Comparison of ENCODE assay signal across 20 cellular contexts in genomic region chr3:51778554-51778953, GRCh38. TPM values are rescaled to one million over a fixed set of nuclear protein-coding genes. Genes with fewer than 3 reads are reported as not detected.
"Had no signal": no experiment of that assay in that cellular context is flagged by ENCODE, and none has a peak within 500 bp of the region (broad histone marks: within the 10 kb centered on the region; RNA-seq: fewer than 3 reads in every experiment).

No MANE protein-coding gene starts in this region.

- H3K9ac ChIP-seq: KMS-11, SK-N-SH had no signal

- H3K4me1 ChIP-seq: SJSA1 had no signal

- ATAC-seq: Panc1 had no signal

- DNase-seq: Karpas-422, MM.1S, MV-4-11, NCI-H1417 treated with DMSO at 0.1 percent for 48 hours, NCI-H1436 treated with DMSO at 0.1 percent for 48 hours, NCI-H187 treated with DMSO at 0.1 percent for 48 hours, NCI-H2227 treated with DMSO at 0.1 percent for 48 hours, NCI-H526 treated with DMSO at 0.1 percent for 48 hours, NCI-H774, RPMI8226 had no signal

- H3K4me3 ChIP-seq: PC-9, SJSA1 had no signal

- H3K36me3 ChIP-seq: SJSA1 had no signal

- H3K9me3 ChIP-seq: SJSA1, SK-N-SH had no signal

- H2AFZ ChIP-seq: PC-9 had no signal

- H3K4me2 ChIP-seq: KMS-11, PC-9, SK-N-SH had no signal

- H3K27ac ChIP-seq: KMS-11, PC-9, SJSA1 had no signal

RNA-seq across cellular contexts. Expression of gene IQCF6, which starts 0.5 kb away (rescaled TPM):
- total RNA-seq: LHCN-M2, MCF 10A, NCI-H460, OCI-LY7, PC-9, Right ventricle myocardium superior, SJSA1 had no signal
- polyA plus RNA-seq: SK-N-SH had no signal
